8 cellular contexts compared by ENCODE assay signal in genomic region chr4:87060957-87061356, GRCh38.
DNase-seq lines count a peak whose midpoint lies in the region; ATAC-seq, FAIRE-seq and TF ChIP-seq lines count a peak whose summit lies in the region.
"Had no signal": no experiment of that assay in that cellular context is flagged by ENCODE, and none has a peak within 500 bp of the region (broad histone marks: within the 10 kb centered on the region; RNA-seq: fewer than 3 reads in every experiment).

No MANE protein-coding gene starts in this region.

- H3K4me1 ChIP-seq in rectal smooth muscle tissue (ENCODE audit: control insufficient read depth, insufficient read depth, low read length) = peaks cover 49% of the 10 kb centered on the region

- no peaks in the 10 kb centered on the region for H3K27me3 ChIP-seq in bronchial epithelial cell (ENCODE audit: control insufficient read depth, insufficient read depth, low read length)
- H3K27me3 ChIP-seq in rectal smooth muscle tissue (ENCODE audit: control insufficient read depth, insufficient read depth, low read length) = no peaks in the 10 kb centered on the region

- no peak for FAIRE-seq in HTR-8/SVneo (lab: Jason Lieb, UNC)
- FAIRE-seq in bronchial epithelial cell (lab: Jason Lieb, UNC) = peak; percentile 81

- H3K36me3 ChIP-seq in bronchial epithelial cell (ENCODE audit: control insufficient read depth, insufficient read depth, low read length) (peaks cover 2% of the 10 kb centered on the region), rectal smooth muscle tissue (ENCODE audit: control insufficient read depth, insufficient read depth, low read length) (peaks cover 3% of the 10 kb centered on the region)

- peak overlapping the region; percentile 65 for H3K27ac ChIP-seq in rectal smooth muscle tissue (ENCODE audit: low read depth, low read length)

- no peak overlapping the region for H3K9ac ChIP-seq in rectal smooth muscle tissue (ENCODE audit: low read length)

- DNase-seq in ELR (ENCODE audit: low read depth) = peak; percentile 89
- DNase-seq in HTR-8/SVneo (ENCODE audit: insufficient read length, low spot score) = peak; percentile 34
- DNase-seq in bronchial epithelial cell (ENCODE audit: low read depth) = peak; percentile 89
- no peak for DNase-seq in NCI-H2081 treated with DMSO at 0.1 percent for 48 hours (lab: John Stamatoyannopoulos, UW)
- no peak for DNase-seq in DMS79 (lab: John Stamatoyannopoulos, UW)
- DNase-seq: activated effector memory CD4-positive, alpha-beta T cell treated with anti-CD3 and anti-CD28 coated beads, Interleukin-2, amount 50 U/mL, for 16 hours had no signal

- no peak for TF ChIP-seq CTCF in bronchial epithelial cell (IDR thresholded peaks at IDR 0.05; ENCODE audit: insufficient read depth, low read length, severe bottlenecking)

- no peak overlapping the region for H3K4me3 ChIP-seq in bronchial epithelial cell (ENCODE audit: low read depth, low read length)
- no peak overlapping the region for H3K4me3 ChIP-seq in rectal smooth muscle tissue (ENCODE audit: low read length)

- no peak for ATAC-seq in GM21529 (IDR thresholded peaks at IDR 0.05; ENCODE audit: unreplicated experiment)

Comparison
In these comparisons a context has a peak if more than half of its experiments do, and no peak if none do; other contexts are left out.
1. DNase-seq: peak in ELR (single experiment), HTR-8/SVneo (single experiment) and bronchial epithelial cell (single experiment); none in NCI-H2081 treated with DMSO at 0.1 percent for 48 hours (single experiment) and DMS79 (single experiment).